12 cellular contexts compared by ENCODE assay signal in genomic region chr11:63532799-63533475, GRCh38. TPM values are rescaled to one million over a fixed set of nuclear protein-coding genes. Genes with fewer than 3 reads are reported as not detected.
DNase-seq lines count a peak whose midpoint lies in the region; ATAC-seq and TF ChIP-seq lines count a peak whose summit lies in the region.
"Had no signal": no experiment of that assay in that cellular context is flagged by ENCODE, and none has a peak within 500 bp of the region (broad histone marks: within the 10 kb centered on the region; RNA-seq: fewer than 3 reads in every experiment).

No MANE protein-coding gene starts in this region.

- H3K4me1 ChIP-seq in PC-3 (ENCODE audit: insufficient read depth, low read length): peaks cover 35% of the 10 kb centered on the region

- peaks cover 63% of the 10 kb centered on the region for H3K4me1 Mint-ChIP-seq in T-helper 2 cell treated with Interferon-gamma antibody and Interleukin-4, amounts not matched to agents 5 μg/mL and 100 μg/mL, for 36 hours (ENCODE audit: low read depth)

- POLR2A ChIA-PET in PC-3 (lab: Charles Lee; ENCODE audit: unreplicated experiment): no interaction called here

- no peak overlapping the region for H3K4me3 Mint-ChIP-seq in T-helper 2 cell treated with Interferon-gamma antibody and Interleukin-4, amounts not matched to agents 5 μg/mL and 100 μg/mL, for 36 hours
- H3K4me3 Mint-ChIP-seq: neural crest cell had no signal

- no peaks in the 10 kb centered on the region for H4K20me1 ChIP-seq in PC-3 (ENCODE audit: low read length)

- intact Hi-C loops in PC-3 (cut with micrococcal nuclease): no loop called here

- H3K4me2 ChIP-seq in PC-3 (ENCODE audit: low read length): no peak overlapping the region

- DNase-seq in ELR (ENCODE audit: low read depth) (peak; percentile 11), PC-3 (no peak), globus pallidus (ENCODE audit: low spot score) (peak; percentile 60), retinal pigment epithelial cell (ENCODE audit: low read depth) (peak; percentile 18), NCI-H2227 (lab: John Stamatoyannopoulos, UW; ENCODE audit: unreplicated experiment) (no peak), NCI-H510A (lab: John Stamatoyannopoulos, UW) (no peak)
- no peak for DNase-seq in T-helper 2 cell treated with Interferon-gamma antibody and Interleukin-4, amounts not matched to agents 5 μg/mL and 100 μg/mL, for 36 hours (ENCODE audit: low spot score)
- DNase-seq: activated effector memory CD4-positive, alpha-beta T cell treated with Interleukin-2 at 50 U/mL for 16 hours; NCI-H1048; NCI-H446 treated with DMSO at 0.1 percent for 48 hours had no signal

- no peaks in the 10 kb centered on the region for H3F3A ChIP-seq in PC-3 (ENCODE audit: low read length, unreplicated experiment)

- BruUV-seq in PC-3 (replicated peaks; lab: Mats Ljungman, UMichigan): no TSS peak

- no peaks in the 10 kb centered on the region for H3K9me2 ChIP-seq in PC-3 (replicated peaks; ENCODE audit: low read length)

- CTCF ChIA-PET in PC-3 (lab: Charles Lee): no interaction called here

- TF ChIP-seq CTCF in PC-3 (conservative IDR thresholded peaks at IDR 0.05; ENCODE audit: low read depth, low read length) (no peak), retinal pigment epithelial cell (conservative IDR thresholded peaks at IDR 0.05; ENCODE audit: low read depth, low read length) (no peak)

- H2AFZ ChIP-seq in PC-3 (ENCODE audit: low read length): 0 out of 2 replicates have a peak overlapping the region, but pooled peaks have one; percentile 1

- H3K27ac ChIP-seq in PC-3 (ENCODE audit: low read length): no peak overlapping the region

- no peak overlapping the region for H3K9ac ChIP-seq in PC-3 (ENCODE audit: low read length)

- no peak for ATAC-seq in PC-3
- ATAC-seq: Panc1 had no signal

- no peaks in the 10 kb centered on the region for H3K27me3 Mint-ChIP-seq in T-helper 2 cell treated with Interferon-gamma antibody and Interleukin-4, amounts not matched to agents 5 μg/mL and 100 μg/mL, for 36 hours (ENCODE audit: low read depth)

- H3K9me3 ChIP-seq in PC-3 (ENCODE audit: low read length): no peaks in the 10 kb centered on the region

- H3K4me3 ChIP-seq in PC-3 (ENCODE audit: low read length) (no peak overlapping the region), retinal pigment epithelial cell (ENCODE audit: low read length) (no peak overlapping the region)

- H3K9me3 Mint-ChIP-seq in T-helper 2 cell treated with Interferon-gamma antibody and Interleukin-4, amounts not matched to agents 5 μg/mL and 100 μg/mL, for 36 hours: no peaks in the 10 kb centered on the region
- H3K9me3 Mint-ChIP-seq: neural crest cell had no signal

- H3K79me2 ChIP-seq in PC-3 (ENCODE audit: low read length): no peaks in the 10 kb centered on the region

- H3K27me3 ChIP-seq in PC-3 (ENCODE audit: low read length): no peaks in the 10 kb centered on the region

- no peaks in the 10 kb centered on the region for H3K36me3 Mint-ChIP-seq in T-helper 2 cell treated with Interferon-gamma antibody and Interleukin-4, amounts not matched to agents 5 μg/mL and 100 μg/mL, for 36 hours (ENCODE audit: low read depth)

- H3K27ac Mint-ChIP-seq in T-helper 2 cell treated with Interferon-gamma antibody and Interleukin-4, amounts not matched to agents 5 μg/mL and 100 μg/mL, for 36 hours: no peak overlapping the region

- H3K36me3 ChIP-seq in PC-3 (ENCODE audit: low read depth, low read length): no peaks in the 10 kb centered on the region

RNA-seq across cellular contexts. Expression of gene PLAAT4, which starts 3.7 kb away (rescaled TPM):
- total RNA-seq in PC-3 (2014; rRNA removed): 5.4 and 5.6 TPM in 2 replicates
- total RNA-seq: neural crest cell had no signal

RNA-seq across cellular contexts. Expression of gene LGALS12, which starts 27.1 kb away (rescaled TPM):
- total RNA-seq in PC-3 (2014; rRNA removed): 0.07 TPM in 1 of 2 replicates, not detected in the other
- total RNA-seq: neural crest cell had no signal

RNA-seq across cellular contexts. Expression of gene PLAAT2, which starts 30.2 kb away (rescaled TPM):
- 3.0 and 5.6 TPM in 2 replicates for total RNA-seq in PC-3 (2014; rRNA removed)
- total RNA-seq: neural crest cell had no signal

RNA-seq across cellular contexts. Expression of gene PLAAT5, which starts 42.0 kb away (rescaled TPM):
- total RNA-seq in PC-3 (2014; rRNA removed): not detected in 2 replicates

Comparison
In these comparisons a context has a peak if more than half of its experiments do, and no peak if none do; other contexts are left out.
1. DNase-seq: peak in ELR (single experiment), globus pallidus (single experiment) and retinal pigment epithelial cell (single experiment); none in PC-3 (single experiment), NCI-H2227 (single experiment), T-helper 2 cell treated with Interferon-gamma antibody and Interleukin-4, amounts not matched to agents 5 μg/mL and 100 μg/mL, for 36 hours (single experiment) and NCI-H510A (single experiment).